In the genomic region with DNA sequence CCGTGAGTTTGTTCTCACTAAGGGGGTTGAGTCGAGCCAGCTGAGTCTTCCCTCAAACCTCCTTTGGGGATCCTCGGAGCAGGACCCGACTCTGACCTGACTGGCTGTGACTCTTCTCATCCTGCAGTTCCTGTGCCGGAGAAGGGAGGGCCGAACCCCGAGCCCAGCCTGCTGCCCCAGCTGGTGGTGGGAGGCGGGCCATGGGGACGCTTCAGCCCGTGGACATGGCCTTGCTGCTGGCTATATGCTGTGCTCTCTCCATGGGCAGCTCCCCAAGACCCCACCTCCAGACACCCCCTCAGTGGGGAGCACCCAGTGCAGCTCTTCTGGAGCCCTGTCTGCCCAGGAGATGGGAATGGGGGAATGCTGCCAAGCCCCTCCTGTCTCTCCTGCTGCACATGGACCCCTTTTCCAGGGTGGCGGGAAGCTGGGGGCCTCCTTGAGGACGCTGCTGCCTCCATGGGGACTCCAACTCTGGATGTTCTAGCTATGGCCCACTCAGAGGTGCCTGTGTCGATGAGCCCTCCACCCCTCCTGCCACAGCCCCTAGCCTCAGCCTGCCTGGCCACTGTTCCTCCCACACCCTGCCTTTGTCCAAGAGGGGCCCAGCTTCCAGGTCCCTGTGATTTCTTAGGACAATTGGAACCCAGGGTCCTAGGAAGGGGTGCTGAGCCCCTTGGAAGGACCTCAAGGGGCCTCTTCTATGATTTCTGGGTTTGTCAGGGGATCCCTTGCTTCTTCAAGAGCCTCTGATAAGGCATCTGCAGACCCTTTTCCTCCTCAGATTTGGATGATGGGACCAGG, we compare ENCODE assay signal across 23 cellular contexts. TPM values are rescaled to one million over a fixed set of nuclear protein-coding genes. Genes with fewer than 3 reads are reported as not detected.
A peak's percentile ranks its signal among the peaks of the same experiment; 100 is the strongest.
DNase-seq lines count a peak whose midpoint lies in the region; ATAC-seq and TF ChIP-seq lines count a peak whose summit lies in the region.
"Had no signal": no experiment of that assay in that cellular context is flagged by ENCODE, and none has a peak within 500 bp of the region (broad histone marks: within the 10 kb centered on the region; RNA-seq: fewer than 3 reads in every experiment).

No MANE protein-coding gene starts in this region.

- no peak overlapping the region for H2BK15ac ChIP-seq in IMR-90 (ENCODE audit: low read depth, low read length)

- no peaks in the 10 kb centered on the region for H3K27me3 ChIP-seq in IMR-90 (ENCODE audit: control insufficient read depth, insufficient read depth, low read length)
- H3K27me3 ChIP-seq: heart left ventricle, tibial nerve had no signal

- H4K20me1 ChIP-seq in IMR-90 (ENCODE audit: insufficient read depth, low read length): peaks cover 54% of the 10 kb centered on the region

- intact Hi-C loops in natural killer cell (cut with micrococcal nuclease) (no loop called here), IMR-90 (cut with micrococcal nuclease) (no loop called here)

- TF ChIP-seq CTCF in natural killer cell (IDR thresholded peaks at IDR 0.05) (no peak), IMR-90 (conservative IDR thresholded peaks at IDR 0.05; ENCODE audit: low read depth, low read length) (no peak), type B pancreatic cell (conservative IDR thresholded peaks at IDR 0.05) (no peak)

- no peak for DNase-seq in natural killer cell
- no peak for DNase-seq in natural killer cell treated with Interleukin-12 subunit alpha and Interleukin-12 subunit beta and Interleukin-15 and Interleukin-18, amount 100 ng/mL, for 72 hours (ENCODE audit: low spot score)
- no peak for DNase-seq in IMR-90
- no peak for DNase-seq in effector memory CD8-positive, alpha-beta T cell
- DNase-seq in type B pancreatic cell (ENCODE audit: extremely low spot score, unreplicated experiment): no peak
- no peak for DNase-seq in stimulated activated CD4-positive, alpha-beta T cell treated with anti-CD3 and anti-CD28 coated beads, Interleukin-1b, Interleukin-23, amount 100 ng/mL, for 48 hours
- no peak for DNase-seq in pons (ENCODE audit: low spot score)
- no peak for DNase-seq in NOMO-1 (lab: John Stamatoyannopoulos, UW; ENCODE audit: unreplicated experiment in 2 of 2)
- DNase-seq: activated CD4-positive, alpha-beta T cell treated with anti-CD3 and anti-CD28 coated beads, Interleukin-2, amount 50 U/mL, for 4 hours; activated naive CD4-positive, alpha-beta T cell treated with Interleukin-2 at 50 U/mL for 16 hours; anterior cingulate cortex; effector CD8-positive, alpha-beta T cell; heart left ventricle; MM.1S; NCI-H1436 treated with DMSO at 0.1 percent for 48 hours; NK-92 treated with Interleukin-12 subunit alpha and Interleukin-12 subunit beta, amount 100 ng/mL, for 24 hours; stimulated activated naive CD4-positive, alpha-beta T cell treated with Interleukin-2 at 50 U/mL for 16 hours; T-cell had no signal

- H3K14ac ChIP-seq in IMR-90 (replicated peaks; ENCODE audit: low read depth, low read length): no peak overlapping the region

- ATAC-seq in natural killer cell: no peak
- no peak for ATAC-seq in natural killer cell treated with Interleukin-12 subunit alpha and Interleukin-12 subunit beta and Interleukin-15 and Interleukin-18, amount 100 ng/mL, for 72 hours
- no peak for ATAC-seq in IMR-90 (ENCODE audit: low read depth)
- ATAC-seq in effector memory CD8-positive, alpha-beta T cell (replicated peaks): no peak
- ATAC-seq: T-cell had no signal

- no peak overlapping the region for H3K18ac ChIP-seq in IMR-90 (ENCODE audit: low read depth, low read length)

- no peak overlapping the region for H4K5ac ChIP-seq in IMR-90 (ENCODE audit: low read depth, low read length)

- peak overlapping the region; percentile 43 for H2AFZ ChIP-seq in IMR-90 (replicated peaks; ENCODE audit: low read length, poor library complexity)

- no peak overlapping the region for H2BK5ac ChIP-seq in IMR-90 (ENCODE audit: low read depth, low read length, poor library complexity, severe bottlenecking)

- peaks cover 35% of the 10 kb centered on the region for H3K36me3 ChIP-seq in IMR-90 (ENCODE audit: control insufficient read depth, insufficient read depth, low read length)

- H4K8ac ChIP-seq in IMR-90 (ENCODE audit: low read depth in 2 of 2, low read length in 2 of 2): no peak overlapping the region

- H3K4me3 Mint-ChIP-seq in natural killer cell (no peak overlapping the region), type B pancreatic cell (peak overlapping the region; percentile 28)
- H3K4me3 Mint-ChIP-seq in natural killer cell treated with Interleukin-12 subunit alpha and Interleukin-12 subunit beta and Interleukin-15 and Interleukin-18, amount 100 ng/mL, for 72 hours: no peak overlapping the region
- no peak overlapping the region for H3K4me3 Mint-ChIP-seq in effector memory CD8-positive, alpha-beta T cell
- H3K4me3 Mint-ChIP-seq: T-cell had no signal

- H3K4me2 ChIP-seq in IMR-90 (ENCODE audit: low read depth, low read length): no peak overlapping the region

- TF ChIP-seq RAD21 in IMR-90 (IDR thresholded peaks at IDR 0.05; ENCODE audit: low read length): no peak

- no peak overlapping the region for H3K27ac ChIP-seq in IMR-90 (ENCODE audit: insufficient read depth, low read length)
- H3K27ac ChIP-seq: heart left ventricle, tibial nerve, VCaP had no signal

- H3K23ac ChIP-seq in IMR-90 (ENCODE audit: low read depth, low read length): no peak overlapping the region

- no peaks in the 10 kb centered on the region for H3K27me3 Mint-ChIP-seq in natural killer cell (ENCODE audit: low read depth in 2 of 2)
- no peaks in the 10 kb centered on the region for H3K27me3 Mint-ChIP-seq in natural killer cell treated with Interleukin-12 subunit alpha and Interleukin-12 subunit beta and Interleukin-15 and Interleukin-18, amount 100 ng/mL, for 72 hours
- H3K27me3 Mint-ChIP-seq in effector memory CD8-positive, alpha-beta T cell: no peaks in the 10 kb centered on the region
- H3K27me3 Mint-ChIP-seq in type B pancreatic cell: no peaks in the 10 kb centered on the region
- H3K27me3 Mint-ChIP-seq: T-cell had no signal

- peaks cover 11 to 29% of the 10 kb centered on the region in 2 experiments for H3K79me1 ChIP-seq in IMR-90 (ENCODE audit: low read depth in 1 of 2, low read length in 2 of 2)

- no peak for TF ChIP-seq POLR2A in IMR-90 (IDR thresholded peaks at IDR 0.05; ENCODE audit: low read depth, low read length)

- CTCF ChIA-PET in IMR-90 (lab: Yijun Ruan, JAX): no interaction called here

- in situ Hi-C loops in IMR-90 (cut with MboI; ENCODE audit: low sequenced_read_pairs): no loop called here

- H3K27ac Mint-ChIP-seq in natural killer cell: peak overlapping the region; percentile 70 to 79
- no peak overlapping the region for H3K27ac Mint-ChIP-seq in natural killer cell treated with Interleukin-12 subunit alpha and Interleukin-12 subunit beta and Interleukin-15 and Interleukin-18, amount 100 ng/mL, for 72 hours
- H3K27ac Mint-ChIP-seq in effector memory CD8-positive, alpha-beta T cell: peak overlapping the region; percentile 54 to 78
- no peak overlapping the region for H3K27ac Mint-ChIP-seq in type B pancreatic cell
- H3K27ac Mint-ChIP-seq: T-cell had no signal

- H3K9me3 Mint-ChIP-seq in natural killer cell (no peaks in the 10 kb centered on the region), type B pancreatic cell (no peaks in the 10 kb centered on the region)
- H3K9me3 Mint-ChIP-seq in natural killer cell treated with Interleukin-12 subunit alpha and Interleukin-12 subunit beta and Interleukin-15 and Interleukin-18, amount 100 ng/mL, for 72 hours: no peaks in the 10 kb centered on the region
- no peaks in the 10 kb centered on the region for H3K9me3 Mint-ChIP-seq in effector memory CD8-positive, alpha-beta T cell
- H3K9me3 Mint-ChIP-seq: T-cell had no signal

- H3K36me3 Mint-ChIP-seq in natural killer cell (peaks cover under 1% of the 10 kb centered on the region), type B pancreatic cell (no peaks in the 10 kb centered on the region)
- no peaks in the 10 kb centered on the region for H3K36me3 Mint-ChIP-seq in natural killer cell treated with Interleukin-12 subunit alpha and Interleukin-12 subunit beta and Interleukin-15 and Interleukin-18, amount 100 ng/mL, for 72 hours
- peaks cover 24% of the 10 kb centered on the region for H3K36me3 Mint-ChIP-seq in effector memory CD8-positive, alpha-beta T cell (ENCODE audit: insufficient read depth)

- no peak overlapping the region for H2AK5ac ChIP-seq in IMR-90 (ENCODE audit: low read depth, low read length)

- H2AK9ac ChIP-seq in IMR-90 (replicated peaks; ENCODE audit: low read depth, low read length, poor library complexity): no peak overlapping the region

- H3K4me1 Mint-ChIP-seq in natural killer cell: peaks cover 30 to 56% of the 10 kb centered on the region in 2 donors
- H3K4me1 Mint-ChIP-seq in natural killer cell treated with Interleukin-12 subunit alpha and Interleukin-12 subunit beta and Interleukin-15 and Interleukin-18, amount 100 ng/mL, for 72 hours (ENCODE audit: low read depth in 2 of 2): peaks cover 11 to 22% of the 10 kb centered on the region in 2 donors
- H3K4me1 Mint-ChIP-seq in effector memory CD8-positive, alpha-beta T cell (ENCODE audit: low read depth in 2 of 2): peaks cover 14 to 25% of the 10 kb centered on the region in 2 donors
- H3K4me1 Mint-ChIP-seq in type B pancreatic cell (ENCODE audit: unreplicated experiment): peaks cover 6% of the 10 kb centered on the region

- no TSS peak for BruUV-seq in IMR-90 (replicated peaks; lab: Mats Ljungman, UMichigan)

- WGBS in IMR-90 (ENCODE audit: extremely low coverage in 2 of 2, insufficient read length in 1 of 2), 2 experiments: 100% methylated on average over 2 of the region's 13 CpGs; no CpG with 5 or more reads in 1 of the 2 experiments

- H3K9me3 ChIP-seq in IMR-90 (ENCODE audit: control insufficient read depth, insufficient read depth, low read length): no peaks in the 10 kb centered on the region
- H3K9me3 ChIP-seq: HAP-1, heart left ventricle, tibial nerve had no signal

- POLR2A ChIA-PET in IMR-90 (lab: Charles Lee; ENCODE audit: unreplicated experiment): no interaction called here

- dilution Hi-C loops in IMR-90 (cut with HindIII; ENCODE audit: low sequenced_read_pairs, unreplicated experiment): no loop called here

- no peak overlapping the region for H2BK120ac ChIP-seq in IMR-90 (ENCODE audit: low read depth, low read length)

- H3K9ac ChIP-seq in IMR-90 (ENCODE audit: low read depth, low read length): no peak overlapping the region

- no peaks in the 10 kb centered on the region for H3K9me1 ChIP-seq in IMR-90 (ENCODE audit: insufficient read depth, low read length)

- H3K4me1 ChIP-seq in IMR-90 (ENCODE audit: control insufficient read depth, insufficient read depth, low read length): no peaks in the 10 kb centered on the region
- H3K4me1 ChIP-seq: HAP-1 had no signal

- H4K91ac ChIP-seq in IMR-90 (ENCODE audit: insufficient read depth, low read depth, low read length): no peak overlapping the region

- H3K4me3 ChIP-seq in IMR-90 (ENCODE audit: insufficient read depth, low read depth, low read length): no peak overlapping the region
- H3K4me3 ChIP-seq: HAP-1, heart left ventricle, lung, tibial nerve had no signal

- H3K4ac ChIP-seq in IMR-90 (ENCODE audit: low read depth, low read length): no peak overlapping the region

- no peak overlapping the region for H3K56ac ChIP-seq in IMR-90 (ENCODE audit: extremely low read depth, insufficient read depth, low read length)

- no peak overlapping the region for H2BK20ac ChIP-seq in IMR-90 (ENCODE audit: low read depth, low read length)

RNA-seq across cellular contexts. Expression of a gene that starts 12.8 kb away (rescaled TPM):
- total RNA-seq in natural killer cell (10 to 100 TPM; 63.5 to 89.2 (median 70.1) TPM), IMR-90 (2012; rRNA removed) (1.3 and 1.9 TPM in 2 replicates), type B pancreatic cell (ENCODE audit: low replicate concordance) (44.5 and 70.3 TPM in 2 replicates)
- 10 to 100 TPM; 26.8 to 30.3 TPM for total RNA-seq in natural killer cell treated with Interleukin-12 subunit alpha and Interleukin-12 subunit beta and Interleukin-15 and Interleukin-18, amount 100 ng/mL, for 72 hours
- polyA plus RNA-seq in IMR-90 (2012; rRNA removed): 5.7 and 7.0 TPM in 2 replicates
- 3.1 and 5.9 TPM in 2 replicates for polyA plus RNA-seq in IMR-90 (2012; cell fraction: cytosol; rRNA removed)
- 6.0 and 10.0 TPM in 2 replicates for polyA plus RNA-seq in IMR-90 (2012; cell fraction: nucleus; rRNA removed; ENCODE audit: low replicate concordance)

RNA-seq across cellular contexts. Expression of a gene that starts 43.6 kb away (rescaled TPM):
- total RNA-seq in natural killer cell: not detected
- under 1 TPM in 1 of 2 donors, not detected in 1; 0.21 TPM for total RNA-seq in natural killer cell treated with Interleukin-12 subunit alpha and Interleukin-12 subunit beta and Interleukin-15 and Interleukin-18, amount 100 ng/mL, for 72 hours
- total RNA-seq in IMR-90 (2012; rRNA removed): not detected in 2 replicates
- not detected in 2 replicates for polyA plus RNA-seq in IMR-90 (2012; rRNA removed)
- not detected in 2 replicates for polyA plus RNA-seq in IMR-90 (2012; cell fraction: cytosol; rRNA removed)
- polyA plus RNA-seq in IMR-90 (2012; cell fraction: nucleus; rRNA removed; ENCODE audit: low replicate concordance): not detected in 2 replicates
- total RNA-seq in type B pancreatic cell (ENCODE audit: low replicate concordance): not detected in 2 replicates
- total RNA-seq: heart left ventricle, lung, osteocyte, T-cell had no signal
- polyA plus RNA-seq: heart left ventricle had no signal

Comparison
In these comparisons a context has a peak if more than half of its experiments do, and no peak if none do; other contexts are left out.
1. H3K27ac Mint-ChIP-seq: peak in natural killer cell (2 of 2) and effector memory CD8-positive, alpha-beta T cell (2 of 2); none in natural killer cell treated with Interleukin-12 subunit alpha and Interleukin-12 subunit beta and Interleukin-15 and Interleukin-18, amount 100 ng/mL, for 72 hours (0 of 2) and type B pancreatic cell (single experiment).